ENCODE assay signal across 28 cellular contexts in genomic region chr7:72235351-72235750, GRCh38.
"Had no signal": no experiment of that assay in that cellular context is flagged by ENCODE, and none has a peak within 500 bp of the region (broad histone marks: within the 10 kb centered on the region; RNA-seq: fewer than 3 reads in every experiment).

No MANE protein-coding gene starts in this region.

- H3K4me3 Mint-ChIP-seq: naive thymus-derived CD8-positive, alpha-beta T cell; nephron; neural progenitor cell; stimulated activated effector memory CD8-positive, alpha-beta T cell treated with anti-CD3 and anti-CD28 coated beads, Interleukin-12 subunit alpha, Interleukin-12 subunit beta, amount 100 ng/mL, for 72 hours; stimulated activated naive B cell treated with anti-CD40 and anti-IgM and Interleukin-4, amounts not matched to agents 10 μg/mL and 1 μg/mL and 100 μg/mL, for 72 hours; stimulated activated naive CD8-positive, alpha-beta T cell treated with anti-CD3 and anti-CD28 coated beads, Interleukin-15, Interleukin-2, amounts not matched to agents 100 ng/mL and 50 ng/mL, for 24 hours had no signal

- H3K36me3 ChIP-seq: neural progenitor cell, ovary, right lobe of liver, sigmoid colon, stomach, thoracic aorta, thyroid gland, tibial nerve, upper lobe of left lung, vagina had no signal

- H3K9me3 Mint-ChIP-seq: nephron; neural progenitor cell; stimulated activated naive B cell treated with anti-CD40 and anti-IgM and Interleukin-4, amounts not matched to agents 10 μg/mL and 1 μg/mL and 100 μg/mL, for 72 hours; stimulated activated naive CD8-positive, alpha-beta T cell treated with anti-CD3 and anti-CD28 coated beads, Interleukin-15, Interleukin-2, amounts not matched to agents 100 ng/mL and 50 ng/mL, for 24 hours had no signal

- H3K4me1 Mint-ChIP-seq: naive thymus-derived CD8-positive, alpha-beta T cell; nephron; stimulated activated effector memory CD8-positive, alpha-beta T cell treated with anti-CD3 and anti-CD28 coated beads, Interleukin-12 subunit alpha, Interleukin-12 subunit beta, amount 100 ng/mL, for 72 hours; stimulated activated naive B cell treated with anti-CD40 and anti-IgM and Interleukin-4, amounts not matched to agents 10 μg/mL and 1 μg/mL and 100 μg/mL, for 72 hours had no signal

- H3K36me3 Mint-ChIP-seq: naive thymus-derived CD8-positive, alpha-beta T cell; neural progenitor cell; stimulated activated effector memory CD8-positive, alpha-beta T cell treated with anti-CD3 and anti-CD28 coated beads, Interleukin-12 subunit alpha, Interleukin-12 subunit beta, amount 100 ng/mL, for 72 hours; stimulated activated naive B cell treated with anti-CD40 and anti-IgM and Interleukin-4, amounts not matched to agents 10 μg/mL and 1 μg/mL and 100 μg/mL, for 72 hours had no signal

- H3K27ac Mint-ChIP-seq: naive thymus-derived CD8-positive, alpha-beta T cell; nephron; neural progenitor cell; progenitor cell of endocrine pancreas; stimulated activated effector memory CD8-positive, alpha-beta T cell treated with anti-CD3 and anti-CD28 coated beads, Interleukin-12 subunit alpha, Interleukin-12 subunit beta, amount 100 ng/mL, for 72 hours; stimulated activated naive B cell treated with anti-CD40 and anti-IgM and Interleukin-4, amounts not matched to agents 10 μg/mL and 1 μg/mL and 100 μg/mL, for 72 hours; stimulated activated naive CD8-positive, alpha-beta T cell treated with anti-CD3 and anti-CD28 coated beads, Interleukin-15, Interleukin-2, amounts not matched to agents 100 ng/mL and 50 ng/mL, for 24 hours had no signal

- H3K27me3 ChIP-seq: neural progenitor cell, ovary, right lobe of liver, sigmoid colon, stomach, thyroid gland, tibial nerve, upper lobe of left lung, vagina had no signal

- H3K27ac ChIP-seq: neural progenitor cell, ovary, parathyroid adenoma, psoas muscle, right lobe of liver, sigmoid colon, stomach, thoracic aorta, thyroid gland, tibial nerve, upper lobe of left lung, vagina had no signal

- DNase-seq: naive thymus-derived CD8-positive, alpha-beta T cell; occipital lobe; ovary; posterior cingulate gyrus; psoas muscle; right cardiac atrium; right lobe of liver; sigmoid colon; small intestine; stimulated activated CD4-positive, alpha-beta T cell treated with anti-CD3 and anti-CD28 coated beads, Interleukin-15, amount 100 ng/mL, for 24 hours; stimulated activated CD4-positive, alpha-beta T cell treated with anti-CD3 and anti-CD28 coated beads, Interleukin-2, amount 100 ng/mL, for 24 hours; stimulated activated CD4-positive, alpha-beta T cell treated with anti-CD3 and anti-CD28 coated beads, Interleukin-2, amount 100 ng/mL, for 48 hours; stimulated activated CD4-positive, alpha-beta T cell treated with anti-CD3 and anti-CD28 coated beads, Interleukin-4, amount 100 ng/mL, for 24 hours; stimulated activated naive B cell treated with anti-CD40 and anti-IgM and Interleukin-4, amounts not matched to agents 10 μg/mL and 1 μg/mL and 100 μg/mL, for 72 hours; stimulated activated naive CD4-positive, alpha-beta T cell treated with Interleukin-2 at 50 U/mL for 16 hours; stomach; thyroid gland; trophoblast cell; upper lobe of left lung had no signal

- H3K4me3 ChIP-seq: neural progenitor cell, ovary, psoas muscle, right lobe of liver, sigmoid colon, stomach, thoracic aorta, thyroid gland, tibial nerve, upper lobe of left lung, vagina had no signal

- ATAC-seq: naive thymus-derived CD8-positive, alpha-beta T cell; psoas muscle; right cardiac atrium; right lobe of liver; stimulated activated effector memory CD8-positive, alpha-beta T cell treated with anti-CD3 and anti-CD28 coated beads, Interleukin-12 subunit alpha, Interleukin-12 subunit beta, amount 100 ng/mL, for 72 hours; stimulated activated naive B cell treated with anti-CD40 and anti-IgM and Interleukin-4, amounts not matched to agents 10 μg/mL and 1 μg/mL and 100 μg/mL, for 72 hours had no signal

- H3K9me3 ChIP-seq: ovary, psoas muscle, right lobe of liver, stomach, thoracic aorta, thyroid gland, upper lobe of left lung, vagina had no signal

- H3K27me3 Mint-ChIP-seq: naive thymus-derived CD8-positive, alpha-beta T cell; stimulated activated naive B cell treated with anti-CD40 and anti-IgM and Interleukin-4, amounts not matched to agents 10 μg/mL and 1 μg/mL and 100 μg/mL, for 72 hours; stimulated activated naive CD8-positive, alpha-beta T cell treated with anti-CD3 and anti-CD28 coated beads, Interleukin-15, Interleukin-2, amounts not matched to agents 100 ng/mL and 50 ng/mL, for 24 hours had no signal

- H3K4me1 ChIP-seq: neural progenitor cell, parathyroid adenoma, psoas muscle, right lobe of liver, sigmoid colon, thyroid gland, tibial nerve, upper lobe of left lung had no signal
